Comparison of ENCODE assay signal across 1 cellular context in the genomic region with DNA sequence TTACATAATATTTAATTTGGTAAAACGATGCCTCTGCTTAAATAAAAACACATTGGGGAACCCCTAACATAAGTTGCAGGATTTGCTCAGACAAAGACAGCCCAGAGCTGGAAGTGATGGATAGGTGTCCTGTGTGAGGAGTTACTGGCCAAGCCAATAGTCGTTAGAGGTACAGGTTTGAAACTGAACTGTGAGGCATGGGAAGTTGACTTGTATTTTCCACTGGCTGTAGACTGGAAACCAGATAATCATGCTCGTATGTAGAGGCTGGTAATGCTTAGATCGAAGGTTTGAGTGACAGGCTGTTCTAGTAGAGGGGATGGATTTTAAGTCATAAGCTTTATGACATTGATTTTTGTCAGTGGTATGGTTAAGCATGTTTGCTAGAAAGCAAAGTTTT.
TF ChIP-seq lines count a peak whose summit lies in the region.

No MANE protein-coding gene starts in this region.

TF ChIP-seq in GM12878, 131 proteins besides CTCF, POLR2A, EP300 and RAD21 (continued from another document):
- no peak for TF ChIP-seq SIX5 (IDR thresholded peaks at IDR 0.05; ENCODE audit: low read depth, low read length, severe bottlenecking)
- no peak for TF ChIP-seq MEF2A (IDR thresholded peaks at IDR 0.05; ENCODE audit: insufficient read depth, low read depth, low read length)
- TF ChIP-seq, protein P1, sequence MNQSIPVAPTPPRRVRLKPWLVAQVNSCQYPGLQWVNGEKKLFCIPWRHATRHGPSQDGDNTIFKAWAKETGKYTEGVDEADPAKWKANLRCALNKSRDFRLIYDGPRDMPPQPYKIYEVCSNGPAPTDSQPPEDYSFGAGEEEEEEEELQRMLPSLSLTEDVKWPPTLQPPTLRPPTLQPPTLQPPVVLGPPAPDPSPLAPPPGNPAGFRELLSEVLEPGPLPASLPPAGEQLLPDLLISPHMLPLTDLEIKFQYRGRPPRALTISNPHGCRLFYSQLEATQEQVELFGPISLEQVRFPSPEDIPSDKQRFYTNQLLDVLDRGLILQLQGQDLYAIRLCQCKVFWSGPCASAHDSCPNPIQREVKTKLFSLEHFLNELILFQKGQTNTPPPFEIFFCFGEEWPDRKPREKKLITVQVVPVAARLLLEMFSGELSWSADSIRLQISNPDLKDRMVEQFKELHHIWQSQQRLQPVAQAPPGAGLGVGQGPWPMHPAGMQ (IDR thresholded peaks at IDR 0.05; ENCODE audit: borderline replicate concordance) = no peak
- no peak for TF ChIP-seq MTA3 (IDR thresholded peaks at IDR 0.05; ENCODE audit: borderline replicate concordance, low read length)
- TF ChIP-seq SMC3 (IDR thresholded peaks at IDR 0.05; ENCODE audit: borderline replicate concordance, low read length) = no peak
- no peak for TF ChIP-seq STAT3 (IDR thresholded peaks at IDR 0.05; ENCODE audit: low read depth, low read length)
- no peak for TF ChIP-seq TBL1XR1 (IDR thresholded peaks at IDR 0.05; ENCODE audit: low read depth, low read length)
- TF ChIP-seq NRF1 (conservative IDR thresholded peaks at IDR 0.05; ENCODE audit: low read depth, low read length) = no peak
- no peak for TF ChIP-seq MYB (IDR thresholded peaks at IDR 0.05; ENCODE audit: borderline replicate concordance, low read depth, low read length)
- TF ChIP-seq POLR2AphosphoS5 (IDR thresholded peaks at IDR 0.05; ENCODE audit: low read length) = no peak
- TF ChIP-seq LARP7 (IDR thresholded peaks at IDR 0.05) = no peak
